In the genomic region with DNA sequence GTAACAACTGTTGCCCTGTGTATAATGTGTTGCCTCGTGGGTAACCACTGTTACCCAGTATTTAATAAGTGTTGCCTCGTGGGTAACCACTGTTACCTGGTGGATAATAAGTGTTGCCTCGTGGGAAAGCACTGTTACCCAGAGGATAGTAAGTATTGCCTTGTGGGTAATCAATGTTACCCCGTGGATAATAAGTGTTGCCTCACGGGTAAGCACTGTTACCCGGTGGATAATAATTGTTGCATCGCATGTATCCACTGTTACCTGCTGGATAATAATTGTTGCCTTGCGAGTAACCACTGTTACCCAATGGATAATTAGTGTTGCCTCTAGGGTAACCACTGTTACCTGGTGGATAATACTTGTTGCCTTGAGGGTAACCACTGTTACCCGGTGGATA, we compare ENCODE assay signal across 24 cellular contexts. TPM values are rescaled to one million over a fixed set of nuclear protein-coding genes. Genes with fewer than 3 reads are reported as not detected.
DNase-seq lines count a peak whose midpoint lies in the region; ATAC-seq, FAIRE-seq and TF ChIP-seq lines count a peak whose summit lies in the region.
"Had no signal": no experiment of that assay in that cellular context is flagged by ENCODE, and none has a peak within 500 bp of the region (broad histone marks: within the 10 kb centered on the region; RNA-seq: fewer than 3 reads in every experiment).

No MANE protein-coding gene starts in this region.

- TF ChIP-seq CTCF in GM06990 (IDR thresholded peaks at IDR 0.05; ENCODE audit: insufficient read depth, low read length, poor library complexity, severe bottlenecking), result no peak

- H3K4me3 Mint-ChIP-seq in T-helper 17 cell, result no peak overlapping the region
- H3K4me3 Mint-ChIP-seq: CD14-positive monocyte; CD4-positive, alpha-beta T cell; CD8-positive, alpha-beta memory T cell had no signal

- H3K27me3 ChIP-seq in GM06990 (replicated peaks; ENCODE audit: control insufficient read depth, insufficient read depth, low read length), result no peaks in the 10 kb centered on the region
- H3K27me3 ChIP-seq: BE2C; BLaER1 treated with 17β-estradiol and CSF1 and Interleukin-3, amounts not matched to agents 10 nM and 100 nM had no signal

- no peak for TF ChIP-seq POLR2A in GM12891 (IDR thresholded peaks at IDR 0.05; ENCODE audit: low read depth, low read length)

- H3K4me3 ChIP-seq in GM06990 (replicated peaks; ENCODE audit: low read depth, low read length), result no peak overlapping the region
- H3K4me3 ChIP-seq: A549; BLaER1 treated with 17β-estradiol and CSF1 and Interleukin-3, amounts not matched to agents 10 nM and 100 nM; GM23248 had no signal

- H3K36me3 Mint-ChIP-seq in T-helper 17 cell (ENCODE audit: low read depth), result no peaks in the 10 kb centered on the region
- H3K36me3 Mint-ChIP-seq: CD14-positive monocyte; CD8-positive, alpha-beta memory T cell had no signal

- FAIRE-seq in GM12891 (lab: Jason Lieb, UNC), result no peak
- FAIRE-seq: A549, D721Med, H1 had no signal

- H3K27me3 Mint-ChIP-seq in T-helper 17 cell, result no peaks in the 10 kb centered on the region
- H3K27me3 Mint-ChIP-seq: CD4-positive, alpha-beta T cell; CD8-positive, alpha-beta memory T cell had no signal

- peak; percentile 18 for DNase-seq in GM06990 (ENCODE audit: extremely low read depth, insufficient read length)
- DNase-seq in GM12891 (ENCODE audit: insufficient read length, low spot score), result no peak
- peak; percentile 9 for DNase-seq in islet precursor cell
- DNase-seq in T-helper 17 cell, result no peak
- DNase-seq: 8988T; ACHN; AML-193; BE2C; CD4-positive, alpha-beta T cell; CD8-positive, alpha-beta memory T cell; DMS 273 treated with DMSO at 0.1 percent for 48 hours; DMS79; EL; GF-D8; GM23248; H7; HCEC 1CT had no signal

- ATAC-seq in HG03442 (IDR thresholded peaks at IDR 0.05; ENCODE audit: unreplicated experiment), result no peak
- no peak for ATAC-seq in T-helper 17 cell
- ATAC-seq in GM19397 (IDR thresholded peaks at IDR 0.05; ENCODE audit: unreplicated experiment), result no peak
- ATAC-seq: A549 had no signal

- no peaks in the 10 kb centered on the region for H3K36me3 ChIP-seq in GM06990 (ENCODE audit: control insufficient read depth, insufficient read depth, low read length)
- H3K36me3 ChIP-seq: BE2C; BLaER1 treated with 17β-estradiol and CSF1 and Interleukin-3, amounts not matched to agents 10 nM and 100 nM had no signal

- H3K9me3 ChIP-seq in T-helper 17 cell (ENCODE audit: control insufficient read depth, low read length, poor library complexity, severe bottlenecking), result peaks cover 3% of the 10 kb centered on the region
- H3K9me3 ChIP-seq: A549 had no signal

- no peaks in the 10 kb centered on the region for H3K4me1 Mint-ChIP-seq in T-helper 17 cell
- H3K4me1 Mint-ChIP-seq: CD14-positive monocyte; CD8-positive, alpha-beta memory T cell had no signal

- no peak overlapping the region for H3K27ac Mint-ChIP-seq in T-helper 17 cell
- H3K27ac Mint-ChIP-seq: CD14-positive monocyte; CD4-positive, alpha-beta T cell; CD8-positive, alpha-beta memory T cell had no signal

TF ChIP-seq in GM12891, 5 proteins besides CTCF, POLR2A, EP300 and RAD21:
- no peak for TF ChIP-seq TAF1 (IDR thresholded peaks at IDR 0.05; ENCODE audit: low read depth, low read length)
- peak; percentile 46; the same call in 1 of the 2 replicates for TF ChIP-seq POU2F2 (IDR thresholded peaks at IDR 0.05; ENCODE audit: low read depth, low read length)

RNA-seq across cellular contexts. Expression of gene NXPE4, which starts 17.1 kb away (rescaled TPM):
- not detected for polyA plus RNA-seq in GM12891 (2012; ENCODE audit: low read depth, missing spikeins)
- not detected for total RNA-seq in T-helper 17 cell
- total RNA-seq: CD4-positive, alpha-beta T cell; CD8-positive, alpha-beta memory T cell; GM23248; H1; H7 had no signal
- polyA plus RNA-seq: A549; CD14-positive monocyte; CD8-positive, alpha-beta memory T cell; GM23248; H1 had no signal

RNA-seq across cellular contexts. Expression of gene NXPE1, which starts 53.0 kb away (rescaled TPM):
- polyA plus RNA-seq in GM12891 (2012; ENCODE audit: low read depth, missing spikeins), result not detected
- not detected for total RNA-seq in T-helper 17 cell
- total RNA-seq: CD4-positive, alpha-beta T cell; CD8-positive, alpha-beta memory T cell; GM23248; H1; H7 had no signal
- polyA plus RNA-seq: A549; CD14-positive monocyte; CD8-positive, alpha-beta memory T cell; GM23248; H1 had no signal

Comparison
In these comparisons a context has a peak if more than half of its experiments do, and no peak if none do; other contexts are left out.
1. DNase-seq: peak in GM06990 (single experiment) and islet precursor cell (single experiment); none in GM12891 (single experiment) and T-helper 17 cell (0 of 3).